ENCODE assay signal across 8 cellular contexts in genomic region chr4:47031011-47031678, GRCh38. TPM values are rescaled to one million over a fixed set of nuclear protein-coding genes. Genes with fewer than 3 reads are reported as not detected.
DNase-seq lines count a peak whose midpoint lies in the region; ATAC-seq and FAIRE-seq lines count a peak whose summit lies in the region.

GABRB1 (plus strand) TSS chr4:47031567.

- peak within 1 kb of the TSS; percentile 70 for H3K4me3 Mint-ChIP-seq in activated T-helper 17 cell treated with anti-CD3 and anti-CD28 coated beads, Interleukin-2, amount 50 U/mL, for 72 hours

- peaks cover 4% of the 10 kb centered on the region for H3K4me1 ChIP-seq in HUES48 (ENCODE audit: control insufficient read depth, insufficient read depth, low read length)

- H3K27me3 Mint-ChIP-seq in activated T-helper 17 cell treated with anti-CD3 and anti-CD28 coated beads, Interleukin-2, amount 50 U/mL, for 72 hours = peaks cover 45% of the 10 kb centered on the region

- H3K36me3 Mint-ChIP-seq in activated T-helper 17 cell treated with anti-CD3 and anti-CD28 coated beads, Interleukin-2, amount 50 U/mL, for 72 hours (ENCODE audit: low read depth) = no peaks in the 10 kb centered on the region

- no peaks in the 10 kb centered on the region for H3K36me3 ChIP-seq in HUES48 (ENCODE audit: control insufficient read depth, insufficient read depth, low read length)

- peaks cover 30% of the 10 kb centered on the region for H3K27me3 ChIP-seq in HUES48 (ENCODE audit: control insufficient read depth, insufficient read depth, low read length)

- H3K27ac Mint-ChIP-seq in activated T-helper 17 cell treated with anti-CD3 and anti-CD28 coated beads, Interleukin-2, amount 50 U/mL, for 72 hours = no peak within 1 kb of the TSS

- H3K9me3 ChIP-seq in HUES48 (ENCODE audit: control insufficient read depth, insufficient read depth, low read length) = no peaks in the 10 kb centered on the region

- H3K4me3 ChIP-seq in HUES48 (ENCODE audit: low read depth, low read length) = peak within 1 kb of the TSS; percentile 84

- peak; percentile 55 for FAIRE-seq in urothelium cell line (lab: Jason Lieb, UNC)

- no peaks in the 10 kb centered on the region for H3K9me3 Mint-ChIP-seq in activated T-helper 17 cell treated with anti-CD3 and anti-CD28 coated beads, Interleukin-2, amount 50 U/mL, for 72 hours

- peak; percentile 56 for DNase-seq in AG20443 (ENCODE audit: low spot score)
- peak; percentile 22 for DNase-seq in fibroblast of the conjunctiva (ENCODE audit: low read depth)
- DNase-seq in myocyte (ENCODE audit: low read depth) = peak; percentile 40
- peak; percentile 72 for DNase-seq in urothelium cell line (ENCODE audit: low spot score)
- DNase-seq in GOT3 (lab: John Stamatoyannopoulos, UW) = no peak
- no peak for DNase-seq in T1000 (lab: John Stamatoyannopoulos, UW)

- H3K27ac ChIP-seq in HUES48 (ENCODE audit: low read depth, low read length) = no peak within 1 kb of the TSS

- H3K4me1 Mint-ChIP-seq in activated T-helper 17 cell treated with anti-CD3 and anti-CD28 coated beads, Interleukin-2, amount 50 U/mL, for 72 hours = peaks cover 11% of the 10 kb centered on the region

- H3K9ac ChIP-seq in HUES48 (ENCODE audit: low read depth, low read length) = peak within 1 kb of the TSS; percentile 44; the same call in 1 of the 2 replicates

- no peak for ATAC-seq in activated T-helper 17 cell treated with anti-CD3 and anti-CD28 coated beads, Interleukin-2, amount 50 U/mL, for 72 hours (replicated peaks)

RNA-seq across cellular contexts. Expression of gene GABRB1, which starts in this region (rescaled TPM):
- total RNA-seq in activated T-helper 17 cell treated with anti-CD3 and anti-CD28 coated beads, Interleukin-2, amount 50 U/mL, for 72 hours = not detected
- total RNA-seq in myocyte = not detected in 2 replicates
- not detected for polyA plus RNA-seq in myocyte (2012)

Comparison
In these comparisons a context has a peak if more than half of its experiments do, and no peak if none do; other contexts are left out.
1. Peak in DNase-seq in myocyte; RNA of the gene not detected or under 1 TPM.
2. DNase-seq: peak in AG20443 (single experiment), fibroblast of the conjunctiva (single experiment) and urothelium cell line (single experiment); none in GOT3 (single experiment) and T1000 (single experiment).